In genomic region chr22:37641251-37641949, GRCh38 we compare ENCODE assay signal across 11 cellular contexts. TPM values are rescaled to one million over a fixed set of nuclear protein-coding genes. Genes with fewer than 3 reads are reported as not detected.
A peak's percentile ranks its signal among the peaks of the same experiment; 100 is the strongest.
DNase-seq lines count a peak whose midpoint lies in the region; ATAC-seq and TF ChIP-seq lines count a peak whose summit lies in the region.
"Had no signal": no experiment of that assay in that cellular context is flagged by ENCODE, and none has a peak within 500 bp of the region (broad histone marks: within the 10 kb centered on the region; RNA-seq: fewer than 3 reads in every experiment).

No MANE protein-coding gene starts in this region.

- H4K20me1 ChIP-seq in hepatocyte (ENCODE audit: insufficient read depth, poor library complexity, severe bottlenecking) = no peaks in the 10 kb centered on the region

- no peaks in the 10 kb centered on the region for H3K9me3 ChIP-seq in T-helper 17 cell (ENCODE audit: control insufficient read depth, low read length, poor library complexity, severe bottlenecking)
- H3K9me3 ChIP-seq in hepatocyte (ENCODE audit: low read depth) = no peaks in the 10 kb centered on the region
- no peaks in the 10 kb centered on the region for H3K9me3 ChIP-seq in spleen

- peaks cover 51% of the 10 kb centered on the region for H3K4me1 Mint-ChIP-seq in activated CD4-positive, alpha-beta T cell treated with anti-CD3 and anti-CD28 coated beads, Interleukin-2, amount 10 ng/mL, durations not matched to agents 7 days and 5 days
- peaks cover 46% of the 10 kb centered on the region for H3K4me1 Mint-ChIP-seq in T-helper 17 cell

- peaks cover 50% of the 10 kb centered on the region for H3K4me1 ChIP-seq in hepatocyte (ENCODE audit: insufficient read depth)
- H3K4me1 ChIP-seq in spleen = peaks cover 39 to 86% (median 72%) of the 10 kb centered on the region in 6 donors

- TF ChIP-seq POLR2A in spleen (IDR thresholded peaks at IDR 0.05) = no peak

- POLR2A ChIA-PET in activated CD4-positive, alpha-beta T cell treated with anti-CD3 and anti-CD28 coated beads, Interleukin-2, amount 10 ng/mL, durations not matched to agents 7 days and 5 days (lab: Charles Lee) = interaction anchor here (0.6 kb wide), 1 partner anchor 17 kb away, joined by 5 read pairs; the partner anchor contains the start of gene PDXP

- H3K27ac ChIP-seq in hepatocyte (peak overlapping the region; percentile 95), spleen (peak overlapping the region in 7 of 8 donors; percentile 27 to 96 (median 90))

- peaks cover 51% of the 10 kb centered on the region for H3K36me3 Mint-ChIP-seq in activated CD4-positive, alpha-beta T cell treated with anti-CD3 and anti-CD28 coated beads, Interleukin-2, amount 10 ng/mL, durations not matched to agents 7 days and 5 days (ENCODE audit: low read depth)
- H3K36me3 Mint-ChIP-seq in T-helper 17 cell (ENCODE audit: low read depth) = peaks cover 8% of the 10 kb centered on the region

- no peak for DNase-seq in activated CD4-positive, alpha-beta T cell treated with anti-CD3 and anti-CD28 coated beads, Interleukin-2, amount 10 ng/mL, durations not matched to agents 7 days and 5 days
- no peak for DNase-seq in activated CD4-positive, alpha-beta T cell treated with anti-CD3 and anti-CD28 coated beads for 1 hour
- DNase-seq in T-helper 17 cell = no peak
- no peak for DNase-seq in hepatocyte (ENCODE audit: low spot score)
- peak; percentile 78 for DNase-seq in spleen
- DNase-seq in NCI-H1417 (lab: John Stamatoyannopoulos, UW) = no peak
- no peak for DNase-seq in NCI-H1417 treated with DMSO at 0.1 percent for 48 hours (lab: John Stamatoyannopoulos, UW)
- no peak for DNase-seq in iPS-NIHi11 (ENCODE audit: low spot score)
- DNase-seq: hypothalamus; NCI-H2081 treated with DMSO at 0.1 percent for 48 hours; stimulated activated CD4-positive, alpha-beta T cell treated with anti-CD3 and anti-CD28 coated beads, Interleukin-12 subunit alpha, Interleukin-12 subunit beta, amount 100 ng/mL, for 4 hours had no signal

- peak overlapping the region; percentile 99 for H3K4me2 ChIP-seq in hepatocyte

- WGBS in hepatocyte (ENCODE audit: low lambda C conversion rate, missing lambda C conversion rate) = 83% methylated on average over 13 of the region's 13 CpGs
- 84 to 93% (median 88%) methylated on average over 13 of the region's 13 CpGs for WGBS in spleen, 5 donors

- peak overlapping the region; percentile 74 for H3K27ac Mint-ChIP-seq in activated CD4-positive, alpha-beta T cell treated with anti-CD3 and anti-CD28 coated beads, Interleukin-2, amount 10 ng/mL, durations not matched to agents 7 days and 5 days
- peak overlapping the region; percentile 87 for H3K27ac Mint-ChIP-seq in T-helper 17 cell

- CTCF ChIA-PET in activated CD4-positive, alpha-beta T cell treated with anti-CD3 and anti-CD28 coated beads, Interleukin-2, amount 10 ng/mL, durations not matched to agents 7 days and 5 days (lab: Charles Lee) = interaction anchor here (0.6 to 7.9 kb wide), 6 partner anchors 11 to 161 kb away, joined by 3 to 143 read pairs (median 13); partner anchors contain the start of genes LGALS1, NOL12 and PDXP

- no peaks in the 10 kb centered on the region for H3K27me3 Mint-ChIP-seq in activated CD4-positive, alpha-beta T cell treated with anti-CD3 and anti-CD28 coated beads, Interleukin-2, amount 10 ng/mL, durations not matched to agents 7 days and 5 days
- no peaks in the 10 kb centered on the region for H3K27me3 Mint-ChIP-seq in T-helper 17 cell

- intact Hi-C loops in spleen (cut with DNase I; ENCODE audit: low total_unique reads) = loop anchor here (5.0 kb wide), 1 partner anchor 41 kb away; no protein-coding TSS in a partner anchor

- H3K27me3 ChIP-seq in hepatocyte (no peaks in the 10 kb centered on the region), spleen (replicated peaks in 1 of 7) (peaks cover 0 to 8% (median 0%) of the 10 kb centered on the region in 7 donors)

- H3K79me2 ChIP-seq in hepatocyte = peaks cover 38% of the 10 kb centered on the region

- no peaks in the 10 kb centered on the region for H3K9me3 Mint-ChIP-seq in activated CD4-positive, alpha-beta T cell treated with anti-CD3 and anti-CD28 coated beads, Interleukin-2, amount 10 ng/mL, durations not matched to agents 7 days and 5 days

- no peaks in the 10 kb centered on the region for H3K9me2 ChIP-seq in hepatocyte (replicated peaks; ENCODE audit: insufficient read depth)

- H3K4me3 Mint-ChIP-seq in activated CD4-positive, alpha-beta T cell treated with anti-CD3 and anti-CD28 coated beads, Interleukin-2, amount 10 ng/mL, durations not matched to agents 7 days and 5 days = peak overlapping the region; percentile 98
- H3K4me3 Mint-ChIP-seq in T-helper 17 cell = peak overlapping the region; percentile 99

- H2AFZ ChIP-seq in hepatocyte = no peak overlapping the region

- H3K4me3 ChIP-seq in hepatocyte (no peak overlapping the region), spleen (peak overlapping the region in 6 of 8 donors; percentile 58 to 92 (median 74))

- H3K36me3 ChIP-seq in hepatocyte (replicated peaks; ENCODE audit: insufficient read depth, low read depth) = no peaks in the 10 kb centered on the region
- H3K36me3 ChIP-seq in spleen = peaks cover 0 to 56% (median 46%) of the 10 kb centered on the region in 6 donors

- ATAC-seq in T-helper 17 cell = no peak

- TF ChIP-seq CTCF in hepatocyte (IDR thresholded peaks at IDR 0.05; ENCODE audit: poor library complexity) (no peak), spleen (IDR thresholded peaks at IDR 0.05 in 8 of 11, conservative IDR thresholded peaks at IDR 0.05 in 3 of 11) (no peak)

RNA-seq across cellular contexts. Expression of gene SH3BP1, which starts 1.9 kb away (rescaled TPM):
- total RNA-seq in activated CD4-positive, alpha-beta T cell treated with anti-CD3 and anti-CD28 coated beads, Interleukin-2, amount 10 ng/mL, durations not matched to agents 7 days and 5 days = 100 to 1,000 TPM; 184 to 187 TPM
- total RNA-seq in T-helper 17 cell (10 to 100 TPM; 79.7 to 97.5 TPM), hepatocyte (6.4 and 14.0 TPM in 2 replicates), spleen (10 to 100 TPM; 38.0 to 78.9 (median 61.2) TPM)
- polyA plus RNA-seq in hepatocyte (12.3 and 21.6 TPM in 2 replicates), spleen (10 to 100 TPM; 17.7 to 51.7 (median 35.2) TPM)

RNA-seq across cellular contexts. Expression of gene PDXP, which starts 17.1 kb away (rescaled TPM):
- total RNA-seq in activated CD4-positive, alpha-beta T cell treated with anti-CD3 and anti-CD28 coated beads, Interleukin-2, amount 10 ng/mL, durations not matched to agents 7 days and 5 days = 10 to 100 TPM; 21.5 to 21.8 TPM
- total RNA-seq in T-helper 17 cell (1 to 10 TPM; 2.6 to 3.0 TPM), hepatocyte (15.0 and 18.3 TPM in 2 replicates), spleen (10 to 100 TPM in 5 of 7 donors, 1 to 10 TPM in 2; 9.3 to 17.8 (median 11.2) TPM)
- polyA plus RNA-seq in hepatocyte (25.0 and 27.6 TPM in 2 replicates), spleen (10 to 100 TPM; 14.7 to 26.6 (median 15.4) TPM)

RNA-seq across cellular contexts. Expression of gene GGA1, which starts 32.8 kb away (rescaled TPM):
- total RNA-seq in activated CD4-positive, alpha-beta T cell treated with anti-CD3 and anti-CD28 coated beads, Interleukin-2, amount 10 ng/mL, durations not matched to agents 7 days and 5 days = 10 to 100 TPM; 58.5 to 62.8 TPM
- total RNA-seq in T-helper 17 cell (10 to 100 TPM; 70.5 to 86.8 TPM), hepatocyte (25.5 and 30.2 TPM in 2 replicates), spleen (100 to 1,000 TPM in 1 of 7 donors, 10 to 100 TPM in 6; 67.6 to 115 (median 82.6) TPM)
- polyA plus RNA-seq in hepatocyte (51.5 and 75.3 TPM in 2 replicates), spleen (100 to 1,000 TPM in 2 of 3 donors, 10 to 100 TPM in 1; 43.4 to 134 (median 121) TPM)

RNA-seq across cellular contexts. Expression of gene LGALS1, which starts 34.0 kb away (rescaled TPM):
- 1,000 to 10,000 TPM; 1,140 to 1,273 TPM for total RNA-seq in activated CD4-positive, alpha-beta T cell treated with anti-CD3 and anti-CD28 coated beads, Interleukin-2, amount 10 ng/mL, durations not matched to agents 7 days and 5 days
- total RNA-seq in T-helper 17 cell (100 to 1,000 TPM; 152 to 154 TPM), hepatocyte (780 and 875 TPM in 2 replicates), spleen (100 to 1,000 TPM; 158 to 544 (median 389) TPM)
- polyA plus RNA-seq in hepatocyte (565 and 568 TPM in 2 replicates), spleen (100 to 1,000 TPM; 371 to 519 (median 445) TPM)

RNA-seq across cellular contexts. Expression of gene NOL12, which starts 44.7 kb away (rescaled TPM):
- total RNA-seq in activated CD4-positive, alpha-beta T cell treated with anti-CD3 and anti-CD28 coated beads, Interleukin-2, amount 10 ng/mL, durations not matched to agents 7 days and 5 days = 10 to 100 TPM; 57.3 to 57.7 TPM
- 10 to 100 TPM; 26.2 to 34.8 TPM for total RNA-seq in T-helper 17 cell
- total RNA-seq in hepatocyte = 11.4 and 22.6 TPM in 2 replicates
- polyA plus RNA-seq in hepatocyte = 27.6 and 31.9 TPM in 2 replicates
- total RNA-seq in spleen = 10 to 100 TPM; 24.0 to 55.3 (median 30.2) TPM
- polyA plus RNA-seq in spleen = 10 to 100 TPM; 28.5 to 33.9 (median 31.1) TPM
